In the genomic region with DNA sequence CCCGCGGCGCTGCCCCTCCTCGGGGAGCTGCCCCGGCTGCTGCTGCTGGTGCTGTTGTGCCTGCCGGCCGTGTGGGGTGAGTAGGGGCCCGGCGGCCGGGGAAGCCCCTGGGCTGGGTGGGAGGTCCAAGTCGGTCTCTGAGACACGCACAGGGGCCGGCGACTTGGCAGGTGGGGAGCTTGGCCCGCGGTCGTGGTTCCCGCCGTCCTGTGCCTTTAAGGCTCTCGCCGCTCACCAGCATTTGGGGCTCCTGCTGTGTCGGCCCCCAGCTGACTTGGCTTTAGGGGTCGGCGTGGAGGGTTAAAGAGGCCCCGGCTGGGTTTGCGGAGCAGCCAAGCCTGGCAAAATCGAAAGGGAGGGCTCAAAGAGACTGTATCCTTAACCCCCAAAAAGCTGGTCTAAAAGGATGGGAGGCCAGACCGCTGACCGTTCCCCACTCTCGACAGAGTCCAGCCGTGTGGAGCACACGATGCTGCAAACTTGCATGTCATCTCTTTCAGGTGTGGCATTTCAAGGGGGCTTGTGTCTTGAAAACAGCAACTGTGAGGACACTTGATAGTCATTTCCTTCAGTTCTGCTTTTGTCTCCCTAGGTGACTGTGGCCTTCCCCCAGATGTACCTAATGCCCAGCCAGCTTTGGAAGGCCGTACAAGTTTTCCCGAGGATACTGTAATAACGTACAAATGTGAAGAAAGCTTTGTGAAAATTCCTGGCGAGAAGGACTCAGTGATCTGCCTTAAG, we compare ENCODE assay signal across 1 cellular context.
TF ChIP-seq lines count a peak whose summit lies in the region.

No MANE protein-coding gene starts in this region.

TF ChIP-seq in K562, 482 proteins besides CTCF, POLR2A, EP300 and RAD21 (continued from another document and continues in another):
- TF ChIP-seq, protein P1, sequence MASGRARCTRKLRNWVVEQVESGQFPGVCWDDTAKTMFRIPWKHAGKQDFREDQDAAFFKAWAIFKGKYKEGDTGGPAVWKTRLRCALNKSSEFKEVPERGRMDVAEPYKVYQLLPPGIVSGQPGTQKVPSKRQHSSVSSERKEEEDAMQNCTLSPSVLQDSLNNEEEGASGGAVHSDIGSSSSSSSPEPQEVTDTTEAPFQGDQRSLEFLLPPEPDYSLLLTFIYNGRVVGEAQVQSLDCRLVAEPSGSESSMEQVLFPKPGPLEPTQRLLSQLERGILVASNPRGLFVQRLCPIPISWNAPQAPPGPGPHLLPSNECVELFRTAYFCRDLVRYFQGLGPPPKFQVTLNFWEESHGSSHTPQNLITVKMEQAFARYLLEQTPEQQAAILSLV (tag; IDR thresholded peaks at IDR 0.05): no peak
- TF ChIP-seq HNRNPK (IDR thresholded peaks at IDR 0.05; ENCODE audit: low read depth, low read length, poor library complexity, severe bottlenecking) (no peak), PTRF (tag; IDR thresholded peaks at IDR 0.05) (no peak), POU5F1 (IDR thresholded peaks at IDR 0.05; ENCODE audit: borderline replicate concordance, low read depth, low read length, partially characterized antibody) (no peak), ZNF644 (tag; IDR thresholded peaks at IDR 0.05; ENCODE audit: low read depth) (peak; percentile 19), TBP (optimal IDR thresholded peaks at IDR 0.05; ENCODE audit: low read depth, low read length) (no peak), ZNF785 (CRISPR knock-in tag; IDR thresholded peaks at IDR 0.05) (no peak), NR2C2 (CRISPR knock-in tag; IDR thresholded peaks at IDR 0.05) (no peak), NR2C2 (tag; IDR thresholded peaks at IDR 0.05) (no peak), GTF2A2 (tag; IDR thresholded peaks at IDR 0.05) (peak; percentile 23; the same call in 1 of the 2 replicates), CAMTA2 (CRISPR knock-in tag; conservative IDR thresholded peaks at IDR 0.05) (0 out of 2 replicates have a peak, but pooled peaks have one; percentile 68), ZFPM2 (CRISPR knock-in tag; IDR thresholded peaks at IDR 0.05) (no peak), POLR2AphosphoS5 (IDR thresholded peaks at IDR 0.05; ENCODE audit: control insufficient read depth, insufficient read depth, low read depth, low read length) (0 out of 2 replicates have a peak, but pooled peaks have one; percentile 17), ZNF274 (IDR thresholded peaks at IDR 0.05; ENCODE audit: borderline replicate concordance, low read depth, low read length) (no peak), MTA1 (IDR thresholded peaks at IDR 0.05; ENCODE audit: borderline replicate concordance) (no peak), PTTG1 (tag; IDR thresholded peaks at IDR 0.05; ENCODE audit: low read depth) (no peak), PCBP2 (IDR thresholded peaks at IDR 0.05; ENCODE audit: low read depth, low read length, poor library complexity, severe bottlenecking) (no peak), ZNF75A (CRISPR knock-in tag; IDR thresholded peaks at IDR 0.05) (no peak), CEBPG (CRISPR knock-in tag; IDR thresholded peaks at IDR 0.05) (0 out of 2 replicates have a peak, but pooled peaks have one; percentile 13), CEBPG (tag; conservative IDR thresholded peaks at IDR 0.05 in 1 of 2, IDR thresholded peaks at IDR 0.05 in 1 of 2) (no peak), KAT7 (CRISPR knock-in tag; IDR thresholded peaks at IDR 0.05; ENCODE audit: borderline replicate concordance) (peak; percentile 75; the same call in 1 of the 2 replicates), ADNP (tag; IDR thresholded peaks at IDR 0.05) (no peak), U2AF1 (optimal IDR thresholded peaks at IDR 0.05; ENCODE audit: low read depth, low read length) (no peak), ZNF121 (CRISPR knock-in tag; conservative IDR thresholded peaks at IDR 0.05) (no peak), RBM22 (IDR thresholded peaks at IDR 0.05; ENCODE audit: low read depth, low read length, poor library complexity, severe bottlenecking) (peak; percentile 95), LEF1 (IDR thresholded peaks at IDR 0.05) (no peak), ZNF217 (CRISPR knock-in tag; IDR thresholded peaks at IDR 0.05) (no peak), ZNF584 (CRISPR knock-in tag; IDR thresholded peaks at IDR 0.05; ENCODE audit: low read depth) (no peak), NFE2 (IDR thresholded peaks at IDR 0.05; ENCODE audit: low read depth) (peak; percentile 65)
- TF ChIP-seq, protein P2, sequence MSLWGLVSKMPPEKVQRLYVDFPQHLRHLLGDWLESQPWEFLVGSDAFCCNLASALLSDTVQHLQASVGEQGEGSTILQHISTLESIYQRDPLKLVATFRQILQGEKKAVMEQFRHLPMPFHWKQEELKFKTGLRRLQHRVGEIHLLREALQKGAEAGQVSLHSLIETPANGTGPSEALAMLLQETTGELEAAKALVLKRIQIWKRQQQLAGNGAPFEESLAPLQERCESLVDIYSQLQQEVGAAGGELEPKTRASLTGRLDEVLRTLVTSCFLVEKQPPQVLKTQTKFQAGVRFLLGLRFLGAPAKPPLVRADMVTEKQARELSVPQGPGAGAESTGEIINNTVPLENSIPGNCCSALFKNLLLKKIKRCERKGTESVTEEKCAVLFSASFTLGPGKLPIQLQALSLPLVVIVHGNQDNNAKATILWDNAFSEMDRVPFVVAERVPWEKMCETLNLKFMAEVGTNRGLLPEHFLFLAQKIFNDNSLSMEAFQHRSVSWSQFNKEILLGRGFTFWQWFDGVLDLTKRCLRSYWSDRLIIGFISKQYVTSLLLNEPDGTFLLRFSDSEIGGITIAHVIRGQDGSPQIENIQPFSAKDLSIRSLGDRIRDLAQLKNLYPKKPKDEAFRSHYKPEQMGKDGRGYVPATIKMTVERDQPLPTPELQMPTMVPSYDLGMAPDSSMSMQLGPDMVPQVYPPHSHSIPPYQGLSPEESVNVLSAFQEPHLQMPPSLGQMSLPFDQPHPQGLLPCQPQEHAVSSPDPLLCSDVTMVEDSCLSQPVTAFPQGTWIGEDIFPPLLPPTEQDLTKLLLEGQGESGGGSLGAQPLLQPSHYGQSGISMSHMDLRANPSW (CRISPR knock-in tag; IDR thresholded peaks at IDR 0.05): 0 out of 2 replicates have a peak, but pooled peaks have one; percentile 90
- TF ChIP-seq, protein P3, sequence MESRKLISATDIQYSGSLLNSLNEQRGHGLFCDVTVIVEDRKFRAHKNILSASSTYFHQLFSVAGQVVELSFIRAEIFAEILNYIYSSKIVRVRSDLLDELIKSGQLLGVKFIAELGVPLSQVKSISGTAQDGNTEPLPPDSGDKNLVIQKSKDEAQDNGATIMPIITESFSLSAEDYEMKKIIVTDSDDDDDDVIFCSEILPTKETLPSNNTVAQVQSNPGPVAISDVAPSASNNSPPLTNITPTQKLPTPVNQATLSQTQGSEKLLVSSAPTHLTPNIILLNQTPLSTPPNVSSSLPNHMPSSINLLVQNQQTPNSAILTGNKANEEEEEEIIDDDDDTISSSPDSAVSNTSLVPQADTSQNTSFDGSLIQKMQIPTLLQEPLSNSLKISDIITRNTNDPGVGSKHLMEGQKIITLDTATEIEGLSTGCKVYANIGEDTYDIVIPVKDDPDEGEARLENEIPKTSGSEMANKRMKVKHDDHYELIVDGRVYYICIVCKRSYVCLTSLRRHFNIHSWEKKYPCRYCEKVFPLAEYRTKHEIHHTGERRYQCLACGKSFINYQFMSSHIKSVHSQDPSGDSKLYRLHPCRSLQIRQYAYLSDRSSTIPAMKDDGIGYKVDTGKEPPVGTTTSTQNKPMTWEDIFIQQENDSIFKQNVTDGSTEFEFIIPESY (CRISPR knock-in tag; IDR thresholded peaks at IDR 0.05): 0 out of 2 replicates have a peak, but pooled peaks have one; percentile 9
- TF ChIP-seq, protein P4, sequence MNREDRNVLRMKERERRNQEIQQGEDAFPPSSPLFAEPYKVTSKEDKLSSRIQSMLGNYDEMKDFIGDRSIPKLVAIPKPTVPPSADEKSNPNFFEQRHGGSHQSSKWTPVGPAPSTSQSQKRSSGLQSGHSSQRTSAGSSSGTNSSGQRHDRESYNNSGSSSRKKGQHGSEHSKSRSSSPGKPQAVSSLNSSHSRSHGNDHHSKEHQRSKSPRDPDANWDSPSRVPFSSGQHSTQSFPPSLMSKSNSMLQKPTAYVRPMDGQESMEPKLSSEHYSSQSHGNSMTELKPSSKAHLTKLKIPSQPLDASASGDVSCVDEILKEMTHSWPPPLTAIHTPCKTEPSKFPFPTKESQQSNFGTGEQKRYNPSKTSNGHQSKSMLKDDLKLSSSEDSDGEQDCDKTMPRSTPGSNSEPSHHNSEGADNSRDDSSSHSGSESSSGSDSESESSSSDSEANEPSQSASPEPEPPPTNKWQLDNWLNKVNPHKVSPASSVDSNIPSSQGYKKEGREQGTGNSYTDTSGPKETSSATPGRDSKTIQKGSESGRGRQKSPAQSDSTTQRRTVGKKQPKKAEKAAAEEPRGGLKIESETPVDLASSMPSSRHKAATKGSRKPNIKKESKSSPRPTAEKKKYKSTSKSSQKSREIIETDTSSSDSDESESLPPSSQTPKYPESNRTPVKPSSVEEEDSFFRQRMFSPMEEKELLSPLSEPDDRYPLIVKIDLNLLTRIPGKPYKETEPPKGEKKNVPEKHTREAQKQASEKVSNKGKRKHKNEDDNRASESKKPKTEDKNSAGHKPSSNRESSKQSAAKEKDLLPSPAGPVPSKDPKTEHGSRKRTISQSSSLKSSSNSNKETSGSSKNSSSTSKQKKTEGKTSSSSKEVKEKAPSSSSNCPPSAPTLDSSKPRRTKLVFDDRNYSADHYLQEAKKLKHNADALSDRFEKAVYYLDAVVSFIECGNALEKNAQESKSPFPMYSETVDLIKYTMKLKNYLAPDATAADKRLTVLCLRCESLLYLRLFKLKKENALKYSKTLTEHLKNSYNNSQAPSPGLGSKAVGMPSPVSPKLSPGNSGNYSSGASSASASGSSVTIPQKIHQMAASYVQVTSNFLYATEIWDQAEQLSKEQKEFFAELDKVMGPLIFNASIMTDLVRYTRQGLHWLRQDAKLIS (CRISPR knock-in tag; IDR thresholded peaks at IDR 0.05): 0 out of 2 replicates have a peak, but pooled peaks have one; percentile 93
- TF ChIP-seq, protein P5, sequence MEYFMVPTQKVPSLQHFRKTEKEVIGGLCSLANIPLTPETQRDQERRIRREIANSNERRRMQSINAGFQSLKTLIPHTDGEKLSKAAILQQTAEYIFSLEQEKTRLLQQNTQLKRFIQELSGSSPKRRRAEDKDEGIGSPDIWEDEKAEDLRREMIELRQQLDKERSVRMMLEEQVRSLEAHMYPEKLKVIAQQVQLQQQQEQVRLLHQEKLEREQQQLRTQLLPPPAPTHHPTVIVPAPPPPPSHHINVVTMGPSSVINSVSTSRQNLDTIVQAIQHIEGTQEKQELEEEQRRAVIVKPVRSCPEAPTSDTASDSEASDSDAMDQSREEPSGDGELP (CRISPR knock-in tag; IDR thresholded peaks at IDR 0.05; ENCODE audit: borderline replicate concordance): no peak
- TF ChIP-seq, protein P6, sequence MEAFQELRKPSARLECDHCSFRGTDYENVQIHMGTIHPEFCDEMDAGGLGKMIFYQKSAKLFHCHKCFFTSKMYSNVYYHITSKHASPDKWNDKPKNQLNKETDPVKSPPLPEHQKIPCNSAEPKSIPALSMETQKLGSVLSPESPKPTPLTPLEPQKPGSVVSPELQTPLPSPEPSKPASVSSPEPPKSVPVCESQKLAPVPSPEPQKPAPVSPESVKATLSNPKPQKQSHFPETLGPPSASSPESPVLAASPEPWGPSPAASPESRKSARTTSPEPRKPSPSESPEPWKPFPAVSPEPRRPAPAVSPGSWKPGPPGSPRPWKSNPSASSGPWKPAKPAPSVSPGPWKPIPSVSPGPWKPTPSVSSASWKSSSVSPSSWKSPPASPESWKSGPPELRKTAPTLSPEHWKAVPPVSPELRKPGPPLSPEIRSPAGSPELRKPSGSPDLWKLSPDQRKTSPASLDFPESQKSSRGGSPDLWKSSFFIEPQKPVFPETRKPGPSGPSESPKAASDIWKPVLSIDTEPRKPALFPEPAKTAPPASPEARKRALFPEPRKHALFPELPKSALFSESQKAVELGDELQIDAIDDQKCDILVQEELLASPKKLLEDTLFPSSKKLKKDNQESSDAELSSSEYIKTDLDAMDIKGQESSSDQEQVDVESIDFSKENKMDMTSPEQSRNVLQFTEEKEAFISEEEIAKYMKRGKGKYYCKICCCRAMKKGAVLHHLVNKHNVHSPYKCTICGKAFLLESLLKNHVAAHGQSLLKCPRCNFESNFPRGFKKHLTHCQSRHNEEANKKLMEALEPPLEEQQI (IDR thresholded peaks at IDR 0.05): no peak
- TF ChIP-seq, protein P7, sequence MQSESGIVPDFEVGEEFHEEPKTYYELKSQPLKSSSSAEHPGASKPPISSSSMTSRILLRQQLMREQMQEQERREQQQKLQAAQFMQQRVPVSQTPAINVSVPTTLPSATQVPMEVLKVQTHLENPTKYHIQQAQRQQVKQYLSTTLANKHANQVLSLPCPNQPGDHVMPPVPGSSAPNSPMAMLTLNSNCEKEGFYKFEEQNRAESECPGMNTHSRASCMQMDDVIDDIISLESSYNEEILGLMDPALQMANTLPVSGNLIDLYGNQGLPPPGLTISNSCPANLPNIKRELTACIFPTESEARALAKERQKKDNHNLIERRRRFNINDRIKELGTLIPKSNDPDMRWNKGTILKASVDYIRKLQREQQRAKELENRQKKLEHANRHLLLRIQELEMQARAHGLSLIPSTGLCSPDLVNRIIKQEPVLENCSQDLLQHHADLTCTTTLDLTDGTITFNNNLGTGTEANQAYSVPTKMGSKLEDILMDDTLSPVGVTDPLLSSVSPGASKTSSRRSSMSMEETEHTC (IDR thresholded peaks at IDR 0.05): no peak
- TF ChIP-seq, protein P8, sequence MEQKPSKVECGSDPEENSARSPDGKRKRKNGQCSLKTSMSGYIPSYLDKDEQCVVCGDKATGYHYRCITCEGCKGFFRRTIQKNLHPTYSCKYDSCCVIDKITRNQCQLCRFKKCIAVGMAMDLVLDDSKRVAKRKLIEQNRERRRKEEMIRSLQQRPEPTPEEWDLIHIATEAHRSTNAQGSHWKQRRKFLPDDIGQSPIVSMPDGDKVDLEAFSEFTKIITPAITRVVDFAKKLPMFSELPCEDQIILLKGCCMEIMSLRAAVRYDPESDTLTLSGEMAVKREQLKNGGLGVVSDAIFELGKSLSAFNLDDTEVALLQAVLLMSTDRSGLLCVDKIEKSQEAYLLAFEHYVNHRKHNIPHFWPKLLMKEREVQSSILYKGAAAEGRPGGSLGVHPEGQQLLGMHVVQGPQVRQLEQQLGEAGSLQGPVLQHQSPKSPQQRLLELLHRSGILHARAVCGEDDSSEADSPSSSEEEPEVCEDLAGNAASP (IDR thresholded peaks at IDR 0.05): no peak
- TF ChIP-seq, protein P9, sequence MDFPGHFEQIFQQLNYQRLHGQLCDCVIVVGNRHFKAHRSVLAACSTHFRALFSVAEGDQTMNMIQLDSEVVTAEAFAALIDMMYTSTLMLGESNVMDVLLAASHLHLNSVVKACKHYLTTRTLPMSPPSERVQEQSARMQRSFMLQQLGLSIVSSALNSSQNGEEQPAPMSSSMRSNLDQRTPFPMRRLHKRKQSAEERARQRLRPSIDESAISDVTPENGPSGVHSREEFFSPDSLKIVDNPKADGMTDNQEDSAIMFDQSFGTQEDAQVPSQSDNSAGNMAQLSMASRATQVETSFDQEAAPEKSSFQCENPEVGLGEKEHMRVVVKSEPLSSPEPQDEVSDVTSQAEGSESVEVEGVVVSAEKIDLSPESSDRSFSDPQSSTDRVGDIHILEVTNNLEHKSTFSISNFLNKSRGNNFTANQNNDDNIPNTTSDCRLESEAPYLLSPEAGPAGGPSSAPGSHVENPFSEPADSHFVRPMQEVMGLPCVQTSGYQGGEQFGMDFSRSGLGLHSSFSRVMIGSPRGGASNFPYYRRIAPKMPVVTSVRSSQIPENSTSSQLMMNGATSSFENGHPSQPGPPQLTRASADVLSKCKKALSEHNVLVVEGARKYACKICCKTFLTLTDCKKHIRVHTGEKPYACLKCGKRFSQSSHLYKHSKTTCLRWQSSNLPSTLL (IDR thresholded peaks at IDR 0.05): no peak
